ENCODE assay signal across 8 cellular contexts in the genomic region with DNA sequence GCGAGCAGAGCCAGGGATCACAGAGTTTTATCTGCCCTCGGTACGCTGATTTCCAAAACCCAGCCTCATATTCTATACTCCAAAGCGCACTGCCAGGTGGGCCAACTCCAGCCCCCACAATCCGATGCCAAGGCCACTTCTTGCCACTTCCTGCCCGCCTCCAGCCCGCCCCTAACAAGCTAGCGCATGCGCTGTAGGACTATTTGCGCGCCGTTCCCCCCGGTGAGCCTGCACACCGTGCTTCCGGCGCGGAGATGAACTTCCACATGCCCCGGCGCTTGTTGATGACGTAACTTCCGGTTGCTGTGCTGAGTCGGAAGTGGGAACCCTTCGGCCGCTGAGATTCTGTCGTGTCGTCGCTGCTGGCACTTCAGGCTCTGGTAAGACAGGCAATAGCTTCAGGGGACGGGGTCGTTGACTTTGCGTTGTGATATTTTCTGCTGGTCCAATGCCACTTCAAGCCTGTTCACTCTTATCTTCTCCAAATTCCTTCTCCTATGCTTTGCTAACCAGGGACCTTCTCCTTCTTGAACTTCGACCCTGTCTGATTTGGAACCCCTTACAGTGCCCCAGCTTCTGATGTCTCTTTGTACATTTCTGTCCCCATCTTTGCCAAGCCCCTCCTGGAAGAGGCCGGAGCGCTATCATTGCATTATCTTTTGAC.
DNase-seq lines count a peak whose midpoint lies in the region; ATAC-seq lines count a peak whose summit lies in the region.

Gene UBE4A (plus strand): TSS at position 306 of the 664 bp plus-strand sequence. CDS start 5,481 bp downstream, outside the sequence.

- DNase-seq in NCI-H2081 (lab: John Stamatoyannopoulos, UW) (peak; percentile 98), T1000 (lab: John Stamatoyannopoulos, UW) (peak; percentile 52), astrocyte of the hippocampus (ENCODE audit: low read depth, low spot score) (peak; percentile 96), hippocampal formation (lab: John Stamatoyannopoulos, UW) (peak; percentile 83 to 92), retina (peak; percentile 95)

- ATAC-seq in GM18498 (IDR thresholded peaks at IDR 0.05; ENCODE audit: unreplicated experiment) (peak; percentile 95), HG02943 (IDR thresholded peaks at IDR 0.05; ENCODE audit: low read depth, unreplicated experiment) (peak; percentile 75), HG03457 (IDR thresholded peaks at IDR 0.05; ENCODE audit: unreplicated experiment) (no peak)
